ENCODE assay signal across 8 cellular contexts in the genomic region with DNA sequence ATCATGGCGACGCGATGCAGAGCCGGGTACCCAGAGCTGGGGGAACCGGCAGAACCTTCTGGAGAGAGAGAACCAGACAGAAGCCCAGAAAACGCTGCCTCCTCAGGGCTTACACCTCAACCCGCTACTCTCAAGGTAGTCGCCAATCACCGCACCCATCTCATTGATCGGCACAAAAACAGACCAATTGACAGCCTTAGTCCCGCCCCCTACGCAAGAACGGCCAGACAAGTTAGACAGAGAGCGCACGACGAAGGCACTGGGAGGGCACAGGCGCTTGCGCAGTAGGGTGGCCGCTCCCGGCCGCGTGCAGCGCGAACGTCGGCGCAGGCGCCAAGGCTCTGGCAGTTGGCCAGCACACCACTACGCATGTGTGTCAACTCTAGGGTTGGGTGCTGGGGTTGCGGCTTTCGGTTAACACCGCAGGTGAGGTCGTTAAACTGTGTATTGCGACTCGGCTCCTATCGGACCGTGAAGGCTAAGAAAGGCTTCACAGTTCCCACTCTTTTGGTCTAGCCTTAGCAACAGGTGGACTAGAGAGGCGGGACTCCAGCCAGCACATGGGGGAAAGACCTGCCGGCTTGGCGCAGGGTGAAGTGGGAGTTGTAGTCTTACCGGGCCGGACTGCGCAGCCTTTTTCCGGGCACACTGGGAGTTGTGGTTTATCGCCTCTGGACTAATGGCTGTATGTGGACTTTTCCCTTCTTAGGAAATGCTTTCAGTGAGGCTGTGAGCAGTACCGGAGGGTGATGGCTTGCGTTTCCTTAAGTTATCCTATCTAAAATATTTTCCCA. TPM values are rescaled to one million over a fixed set of nuclear protein-coding genes. Genes with fewer than 3 reads are reported as not detected.
DNase-seq lines count a peak whose midpoint lies in the region; ATAC-seq and TF ChIP-seq lines count a peak whose summit lies in the region.

Gene CCT3, minus strand, starts transcription at position 113 of the 794 bp plus-strand sequence. Its CDS starts 108 bp downstream, at position 5.
Gene TSACC, plus strand, starts transcription at position 347 of the 794 bp plus-strand sequence. CDS start 1,232 bp downstream, outside the sequence.

- H3K27me3 ChIP-seq in KMS-11 (ENCODE audit: insufficient read depth, low read depth) (no peaks in the 10 kb centered on the region), Panc1 (ENCODE audit: control insufficient read depth, insufficient read depth, low read length) (no peaks in the 10 kb centered on the region), esophagus squamous epithelium (no peaks in the 10 kb centered on the region), muscle layer of duodenum (ENCODE audit: low read depth, low read length) (no peaks in the 10 kb centered on the region)

- H3K27ac Mint-ChIP-seq in activated T-cell treated with anti-CD3 and anti-CD28 coated beads, Interleukin-2, amount 50 U/mL, for 72 hours, result peak within 1 kb of the TSS; percentile 96

- H2AFZ ChIP-seq in KMS-11 (ENCODE audit: low read depth), result peak within 1 kb of the TSS; percentile 47

- DNase-seq in DMS79 treated with DMSO at 0.1 percent for 48 hours (lab: John Stamatoyannopoulos, UW) (peak; percentile 99), Panc1 (ENCODE audit: low read depth, low spot score) (peak; percentile 100), esophagus squamous epithelium (lab: John Stamatoyannopoulos, UW) (peak; percentile 93)
- peak; percentile 99 for DNase-seq in activated T-cell treated with anti-CD3 and anti-CD28 coated beads, Interleukin-2, amount 50 U/mL, for 72 hours
- DNase-seq in stimulated activated CD8-positive, alpha-beta memory T cell treated with anti-CD3 and anti-CD28 coated beads, Interleukin-7, amount 100 ng/mL, for 24 hours (ENCODE audit: low read depth), result peak; percentile 97

- peak in 2 of 4 donors; percentile 42 to 74 for TF ChIP-seq POLR2A in esophagus squamous epithelium (IDR thresholded peaks at IDR 0.05)

- ATAC-seq in GM21786 (IDR thresholded peaks at IDR 0.05; ENCODE audit: unreplicated experiment) (peak; percentile 93), Panc1 (peak; percentile 95)
- peak; percentile 96 for ATAC-seq in activated T-cell treated with anti-CD3 and anti-CD28 coated beads, Interleukin-2, amount 50 U/mL, for 72 hours (replicated peaks in 1 of 2)

- H3K9me3 ChIP-seq in Panc1 (ENCODE audit: control insufficient read depth, insufficient read depth, low read depth, low read length) (no peaks in the 10 kb centered on the region), esophagus squamous epithelium (no peaks in the 10 kb centered on the region), muscle layer of duodenum (ENCODE audit: control insufficient read depth in 1 of 2, low read length in 2 of 2) (no peaks in the 10 kb centered on the region)

- 0% methylated on average over 22 to 35 of the region's 47 CpGs for WGBS in esophagus squamous epithelium, 2 donors

- peak within 1 kb of the TSS; percentile 89 to 100 for H3K4me3 Mint-ChIP-seq in activated T-cell treated with anti-CD3 and anti-CD28 coated beads, Interleukin-2, amount 50 U/mL, for 72 hours

- H3K79me2 ChIP-seq in KMS-11 (ENCODE audit: insufficient read depth, low read depth), result peaks cover 46% of the 10 kb centered on the region

- no TSS peak for BruUV-seq in Panc1 (replicated peaks; lab: Mats Ljungman, UMichigan)

- H3K27me3 Mint-ChIP-seq in activated T-cell treated with anti-CD3 and anti-CD28 coated beads, Interleukin-2, amount 50 U/mL, for 72 hours (ENCODE audit: low read depth), result no peaks in the 10 kb centered on the region

- CTCF ChIA-PET in Panc1 (lab: Charles Lee), result interaction anchor here (0.7 kb wide), 1 partner anchor 71 kb away, joined by 3 read pairs; no protein-coding TSS in a partner anchor

- H3K4me1 ChIP-seq in KMS-11 (ENCODE audit: low read depth, poor library complexity, severe bottlenecking) (peaks cover 24% of the 10 kb centered on the region), Panc1 (ENCODE audit: control insufficient read depth, insufficient read depth, low read length) (peaks cover 11% of the 10 kb centered on the region), esophagus squamous epithelium (peaks cover 13 to 29% (median 15%) of the 10 kb centered on the region in 3 donors), muscle layer of duodenum (ENCODE audit: control insufficient read depth in 1 of 2, insufficient read depth in 2 of 2, low read length in 2 of 2) (peaks cover 17 to 21% of the 10 kb centered on the region in 2 donors)

- intact Hi-C loops in Panc1 (cut with micrococcal nuclease; ENCODE audit: unreplicated experiment), result no loop called here
- intact Hi-C loops in esophagus squamous epithelium (cut with DNase I), result no loop called here

- no peak for TF ChIP-seq CTCF in KMS-11 (conservative IDR thresholded peaks at IDR 0.05; ENCODE audit: low read depth, low read length)
- no peak for TF ChIP-seq CTCF in Panc1 (IDR thresholded peaks at IDR 0.05)
- TF ChIP-seq CTCF in esophagus squamous epithelium (IDR thresholded peaks at IDR 0.05), result no peak

- in situ Hi-C loops in Panc1 (cut with HindIII; ENCODE audit: low pct_unique_long_range_greater_than_20kb, low sequenced_read_pairs), result no loop called here

- H3K27ac ChIP-seq in KMS-11, result peak within 1 kb of the TSS; percentile 79
- H3K27ac ChIP-seq in Panc1 (ENCODE audit: low read length), result peak within 1 kb of the TSS; percentile 98
- peak within 1 kb of the TSS; percentile 79 to 93 (median 90) for H3K27ac ChIP-seq in esophagus squamous epithelium
- H3K27ac ChIP-seq in muscle layer of duodenum (ENCODE audit: low read length), result peak within 1 kb of the TSS; percentile 87

- H3K4me3 ChIP-seq in KMS-11 (IDR thresholded peaks at IDR 0.05; ENCODE audit: insufficient read depth, low read depth, low read length) (peak within 1 kb of the TSS; percentile 100), Panc1 (ENCODE audit: low read depth in 2 of 2, low read length in 2 of 2) (peak within 1 kb of the TSS; percentile 99), esophagus squamous epithelium (peak within 1 kb of the TSS; percentile 87 to 98 (median 90)), muscle layer of duodenum (ENCODE audit: low read depth in 1 of 2, low read length in 2 of 2) (peak within 1 kb of the TSS; percentile 97 to 99)

- peak within 1 kb of the TSS; percentile 65 for H3K9ac ChIP-seq in KMS-11

- POLR2A ChIA-PET in Panc1 (lab: Charles Lee), result interaction anchor here (0.6 to 0.7 kb wide), 3 partner anchors 9 to 33 kb away, joined by 3 to 4 read pairs (median 3); no protein-coding TSS in a partner anchor

- peak within 1 kb of the TSS; percentile 79 for H3K4me2 ChIP-seq in KMS-11

- peaks cover 22% of the 10 kb centered on the region for H4K20me1 ChIP-seq in KMS-11 (ENCODE audit: insufficient read depth)

- peaks cover 9 to 11% of the 10 kb centered on the region in 2 donors for H3K36me3 Mint-ChIP-seq in activated T-cell treated with anti-CD3 and anti-CD28 coated beads, Interleukin-2, amount 50 U/mL, for 72 hours (ENCODE audit: insufficient read depth in 2 of 2)

- peaks cover 32% of the 10 kb centered on the region; the same call in 1 of the 2 replicates for H3K36me3 ChIP-seq in KMS-11 (ENCODE audit: insufficient read depth)
- H3K36me3 ChIP-seq in Panc1 (ENCODE audit: control insufficient read depth, insufficient read depth, low read length), result peaks cover 30% of the 10 kb centered on the region
- peaks cover 0 to 30% (median 10%) of the 10 kb centered on the region in 3 donors for H3K36me3 ChIP-seq in esophagus squamous epithelium
- H3K36me3 ChIP-seq in muscle layer of duodenum (ENCODE audit: control insufficient read depth in 1 of 2, insufficient read depth in 2 of 2, low read length in 2 of 2), result peaks cover 16 to 18% of the 10 kb centered on the region in 2 donors

- no peaks in the 10 kb centered on the region for H3K9me3 Mint-ChIP-seq in activated T-cell treated with anti-CD3 and anti-CD28 coated beads, Interleukin-2, amount 50 U/mL, for 72 hours

- H3K4me1 Mint-ChIP-seq in activated T-cell treated with anti-CD3 and anti-CD28 coated beads, Interleukin-2, amount 50 U/mL, for 72 hours (ENCODE audit: low read depth), result peaks cover 43% of the 10 kb centered on the region

RNA-seq across cellular contexts. Expression of gene CCT3, which starts in this region (rescaled TPM):
- total RNA-seq in Panc1 (2021; ENCODE audit: unreplicated experiment) (451 TPM), esophagus squamous epithelium (100 to 1,000 TPM; 149 to 258 (median 226) TPM)
- polyA plus RNA-seq in Panc1 (2012; ENCODE audit: insufficient read length), result 497 TPM
- 100 to 1,000 TPM; 183 to 221 TPM for total RNA-seq in activated T-cell treated with anti-CD3 and anti-CD28 coated beads, Interleukin-2, amount 50 U/mL, for 72 hours

RNA-seq across cellular contexts. Expression of gene TSACC, which starts in this region (rescaled TPM):
- total RNA-seq in Panc1 (2021; ENCODE audit: unreplicated experiment) (3.6 TPM), esophagus squamous epithelium (not detected)
- 2.2 TPM for polyA plus RNA-seq in Panc1 (2012; ENCODE audit: insufficient read length)
- total RNA-seq in activated T-cell treated with anti-CD3 and anti-CD28 coated beads, Interleukin-2, amount 50 U/mL, for 72 hours, result under 1 TPM in 1 of 2 donors, not detected in 1; 0.94 TPM

Comparison
In these comparisons a context has a peak if more than half of its experiments do, and no peak if none do; other contexts are left out.
1. Peak in every context shown above with its lines: DNase-seq, ATAC-seq, H3K4me3 ChIP-seq and H3K27ac ChIP-seq.